ENCODE assay signal across 9 cellular contexts in the genomic region with DNA sequence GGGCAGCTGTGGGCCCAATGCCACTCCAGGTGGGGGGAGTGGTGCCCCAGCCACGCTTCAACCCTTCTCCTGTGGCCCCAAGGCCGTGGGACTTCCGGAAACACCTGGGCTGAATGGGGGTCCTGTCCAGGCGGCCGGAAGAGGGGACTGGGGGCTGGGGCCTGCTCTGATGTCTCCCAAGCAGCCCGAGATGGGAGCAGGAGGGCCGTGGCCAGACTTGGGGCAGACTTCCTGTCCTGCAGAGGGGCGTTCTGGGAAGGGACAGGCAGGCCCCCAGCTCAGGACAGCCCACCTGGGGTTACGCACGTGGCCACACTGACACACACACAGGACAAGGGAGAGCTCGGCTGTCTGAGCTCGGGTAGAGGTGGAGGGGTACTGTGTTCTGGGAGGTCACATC. TPM values are rescaled to one million over a fixed set of nuclear protein-coding genes. Genes with fewer than 3 reads are reported as not detected.
"Had no signal": no experiment of that assay in that cellular context is flagged by ENCODE, and none has a peak within 500 bp of the region (broad histone marks: within the 10 kb centered on the region; RNA-seq: fewer than 3 reads in every experiment).

No MANE protein-coding gene starts in this region.

- H2AFZ ChIP-seq: GM23248 had no signal

- H3K27ac ChIP-seq: GM23248 had no signal

- DNase-seq: GM23248, GOT3, H7, HFFc6, KG1 had no signal

- ATAC-seq: HCT116 had no signal

- H3K4me3 ChIP-seq: GM23248, HAP-1 had no signal

- H3K9me3 ChIP-seq: HAP-1 had no signal

- H3K9ac ChIP-seq: GM23248 had no signal

RNA-seq across cellular contexts. Expression of a gene that starts 5.1 kb away (rescaled TPM):
- polyA plus RNA-seq: IgD-negative memory B cell had no signal

RNA-seq across cellular contexts. Expression of a gene that starts 20.3 kb away (rescaled TPM):
- total RNA-seq: HT-29 had no signal
